In the genomic region with DNA sequence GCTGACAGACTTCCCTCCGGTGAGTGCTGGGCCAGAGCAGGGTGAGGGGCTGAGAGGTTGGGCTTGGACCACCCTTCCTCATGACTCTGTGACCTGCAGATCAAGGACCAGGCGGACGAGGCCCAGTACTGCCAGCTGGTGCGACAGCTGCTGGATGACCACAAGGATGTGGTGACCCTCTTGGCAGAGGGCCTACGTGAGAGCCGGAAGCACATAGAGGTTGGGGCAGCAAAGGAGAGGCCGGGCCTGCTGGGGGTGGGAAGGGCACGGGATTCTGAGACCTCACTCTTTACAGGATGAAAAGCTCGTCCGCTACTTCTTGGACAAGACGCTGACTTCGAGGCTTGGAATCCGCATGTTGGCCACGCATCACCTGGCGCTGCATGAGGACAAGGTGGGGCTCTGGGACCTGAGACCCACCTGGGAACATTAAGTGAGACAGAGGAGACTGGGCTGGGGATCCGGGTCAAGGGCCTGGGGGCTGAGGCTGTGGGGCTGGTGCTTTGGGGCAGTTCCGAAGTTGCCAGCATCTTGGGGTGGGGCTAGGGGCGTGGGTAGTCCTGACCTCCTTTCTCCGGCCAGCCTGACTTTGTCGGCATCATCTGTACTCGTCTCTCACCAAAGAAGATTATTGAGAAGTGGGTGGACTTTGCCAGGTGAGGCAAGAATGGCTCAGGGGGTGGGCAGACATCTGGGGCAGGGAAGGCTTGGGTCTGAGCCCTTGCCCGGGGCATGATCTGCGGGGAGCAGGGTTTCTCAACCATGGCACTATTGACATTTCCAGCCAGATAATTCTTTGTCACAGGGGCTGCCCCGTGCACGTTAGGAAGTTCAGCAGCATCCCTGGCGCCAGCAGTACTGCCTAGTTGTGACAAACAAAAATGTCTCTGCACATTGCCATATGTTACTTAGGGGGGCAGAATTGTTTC, we compare ENCODE assay signal across 12 cellular contexts. TPM values are rescaled to one million over a fixed set of nuclear protein-coding genes. Genes with fewer than 3 reads are reported as not detected.
A peak's percentile ranks its signal among the peaks of the same experiment; 100 is the strongest.
DNase-seq lines count a peak whose midpoint lies in the region; ATAC-seq and TF ChIP-seq lines count a peak whose summit lies in the region.
"Had no signal": no experiment of that assay in that cellular context is flagged by ENCODE, and none has a peak within 500 bp of the region (broad histone marks: within the 10 kb centered on the region; RNA-seq: fewer than 3 reads in every experiment).

No MANE protein-coding gene starts in this region.

- no peak for ATAC-seq in PC-3

- no peaks in the 10 kb centered on the region for H3K9me3 Mint-ChIP-seq in T-helper 2 cell treated with Interferon-gamma antibody and Interleukin-4, amounts not matched to agents 5 μg/mL and 100 μg/mL, for 36 hours
- peaks cover 1% of the 10 kb centered on the region for H3K9me3 Mint-ChIP-seq in endodermal cell

- peaks cover 15% of the 10 kb centered on the region for H3K79me2 ChIP-seq in PC-3 (ENCODE audit: low read length)

- H3K27me3 ChIP-seq in PC-3 (ENCODE audit: low read length): no peaks in the 10 kb centered on the region
- H3K27me3 ChIP-seq in endodermal cell (ENCODE audit: control insufficient read depth, insufficient read depth, low read length, poor library complexity, severe bottlenecking): no peaks in the 10 kb centered on the region
- no peaks in the 10 kb centered on the region for H3K27me3 ChIP-seq in neutrophil
- no peaks in the 10 kb centered on the region for H3K27me3 ChIP-seq in ascending aorta
- H3K27me3 ChIP-seq in stomach: no peaks in the 10 kb centered on the region
- H3K27me3 ChIP-seq: MG63 had no signal

- POLR2A ChIA-PET in PC-3 (lab: Charles Lee; ENCODE audit: unreplicated experiment): no interaction called here

- H3F3A ChIP-seq in PC-3 (ENCODE audit: low read length, unreplicated experiment): no peaks in the 10 kb centered on the region

- no peak overlapping the region for H3K27ac ChIP-seq in PC-3 (ENCODE audit: low read length)
- H3K27ac ChIP-seq in endodermal cell (ENCODE audit: low read depth, low read length): no peak overlapping the region
- H3K27ac ChIP-seq in neutrophil: peak overlapping the region; percentile 93
- H3K27ac ChIP-seq in ascending aorta: no peak overlapping the region
- H3K27ac ChIP-seq in stomach: peak overlapping the region in 1 of 5 donors; percentile 1

- CTCF ChIA-PET in PC-3 (lab: Charles Lee): no interaction called here

- H3K4me2 ChIP-seq in PC-3 (ENCODE audit: low read length): no peak overlapping the region

- peaks cover 20% of the 10 kb centered on the region for H3K36me3 Mint-ChIP-seq in T-helper 2 cell treated with Interferon-gamma antibody and Interleukin-4, amounts not matched to agents 5 μg/mL and 100 μg/mL, for 36 hours (ENCODE audit: low read depth)
- peaks cover 32% of the 10 kb centered on the region for H3K36me3 Mint-ChIP-seq in endodermal cell (ENCODE audit: low read depth)

- H3K9me3 ChIP-seq in PC-3 (ENCODE audit: low read length): no peaks in the 10 kb centered on the region
- no peaks in the 10 kb centered on the region for H3K9me3 ChIP-seq in endodermal cell (ENCODE audit: control insufficient read depth, low read length)
- H3K9me3 ChIP-seq in neutrophil: no peaks in the 10 kb centered on the region
- H3K9me3 ChIP-seq in ascending aorta: no peaks in the 10 kb centered on the region
- no peaks in the 10 kb centered on the region for H3K9me3 ChIP-seq in stomach
- H3K9me3 ChIP-seq: MG63 had no signal

- H3K36me3 ChIP-seq in PC-3 (ENCODE audit: low read depth, low read length) (peaks cover 9% of the 10 kb centered on the region; the same call in 1 of the 2 replicates), endodermal cell (ENCODE audit: control insufficient read depth, insufficient read depth, low read length) (peaks cover 33% of the 10 kb centered on the region), neutrophil (peaks cover 37% of the 10 kb centered on the region), ascending aorta (peaks cover 27 to 36% of the 10 kb centered on the region in 2 donors), stomach (peaks cover 35 to 41% (median 38%) of the 10 kb centered on the region in 4 donors)

- no peak for TF ChIP-seq EP300 in stomach (IDR thresholded peaks at IDR 0.05)

- BruUV-seq in PC-3 (replicated peaks; lab: Mats Ljungman, UMichigan): no TSS peak

- no peak overlapping the region for H2AFZ ChIP-seq in PC-3 (ENCODE audit: low read length)

- intact Hi-C loops in PC-3 (cut with micrococcal nuclease): no loop called here
- intact Hi-C loops in ascending aorta (cut with DNase I): no loop called here
- intact Hi-C loops in stomach (cut with DNase I; ENCODE audit: low total_unique reads): no loop called here

- DNase-seq in T-helper 2 cell treated with Interferon-gamma antibody and Interleukin-4, amounts not matched to agents 5 μg/mL and 100 μg/mL, for 36 hours (ENCODE audit: low spot score): no peak
- DNase-seq in T-helper 2 cell: no peak
- DNase-seq in PC-3: peak; percentile 41
- no peak for DNase-seq in endodermal cell
- no peak for DNase-seq in ascending aorta (ENCODE audit: low spot score in 2 of 2)
- DNase-seq in medulla oblongata (ENCODE audit: extremely low spot score): no peak
- DNase-seq in stomach: no peak
- DNase-seq: 8988T, COR-L47, MG63 had no signal

- H3K4me3 ChIP-seq in PC-3 (ENCODE audit: low read length) (no peak overlapping the region), endodermal cell (ENCODE audit: low read length) (no peak overlapping the region), neutrophil (ENCODE audit: low read depth in 1 of 2, low read length in 1 of 2) (no peak overlapping the region), ascending aorta (no peak overlapping the region), stomach (peak overlapping the region in 1 of 4 donors; percentile 3)
- H3K4me3 ChIP-seq: MG63 had no signal

- H3K9me2 ChIP-seq in PC-3 (replicated peaks; ENCODE audit: low read length): no peaks in the 10 kb centered on the region

- H3K4me1 ChIP-seq in PC-3 (ENCODE audit: insufficient read depth, low read length): peaks cover 23% of the 10 kb centered on the region
- H3K4me1 ChIP-seq in endodermal cell (ENCODE audit: control insufficient read depth, insufficient read depth, low read length): no peaks in the 10 kb centered on the region
- peaks cover 42 to 52% of the 10 kb centered on the region in 2 experiments for H3K4me1 ChIP-seq in neutrophil (ENCODE audit: control insufficient read depth in 1 of 2, insufficient read depth in 1 of 2, low read depth in 1 of 2, low read length in 1 of 2)
- peaks cover 9 to 17% of the 10 kb centered on the region in 2 donors for H3K4me1 ChIP-seq in ascending aorta
- peaks cover 41 to 68% (median 55%) of the 10 kb centered on the region in 4 donors for H3K4me1 ChIP-seq in stomach

- H4K20me1 ChIP-seq in PC-3 (ENCODE audit: low read length): no peaks in the 10 kb centered on the region

- H3K9ac ChIP-seq in PC-3 (ENCODE audit: low read length): no peak overlapping the region
- no peak overlapping the region for H3K9ac ChIP-seq in endodermal cell (ENCODE audit: extremely low read depth, low read length, poor library complexity, severe bottlenecking)

- H3K27ac Mint-ChIP-seq in T-helper 2 cell treated with Interferon-gamma antibody and Interleukin-4, amounts not matched to agents 5 μg/mL and 100 μg/mL, for 36 hours: no peak overlapping the region
- no peak overlapping the region for H3K27ac Mint-ChIP-seq in endodermal cell

- TF ChIP-seq CTCF in PC-3 (conservative IDR thresholded peaks at IDR 0.05; ENCODE audit: low read depth, low read length) (no peak), endodermal cell (conservative IDR thresholded peaks at IDR 0.05) (no peak), neutrophil (IDR thresholded peaks at IDR 0.05) (no peak), ascending aorta (IDR thresholded peaks at IDR 0.05) (no peak), stomach (IDR thresholded peaks at IDR 0.05) (no peak)

- no peaks in the 10 kb centered on the region for H3K27me3 Mint-ChIP-seq in T-helper 2 cell treated with Interferon-gamma antibody and Interleukin-4, amounts not matched to agents 5 μg/mL and 100 μg/mL, for 36 hours (ENCODE audit: low read depth)
- H3K27me3 Mint-ChIP-seq in endodermal cell (ENCODE audit: insufficient read depth): no peaks in the 10 kb centered on the region

- H3K4me3 Mint-ChIP-seq in T-helper 2 cell treated with Interferon-gamma antibody and Interleukin-4, amounts not matched to agents 5 μg/mL and 100 μg/mL, for 36 hours: peak overlapping the region; percentile 84
- H3K4me3 Mint-ChIP-seq in endodermal cell: peak overlapping the region; percentile 57

- peaks cover 24% of the 10 kb centered on the region for H3K4me1 Mint-ChIP-seq in T-helper 2 cell treated with Interferon-gamma antibody and Interleukin-4, amounts not matched to agents 5 μg/mL and 100 μg/mL, for 36 hours (ENCODE audit: low read depth)
- no peaks in the 10 kb centered on the region for H3K4me1 Mint-ChIP-seq in endodermal cell

- 94 to 97% methylated on average over 20 to 26 of the region's 26 CpGs for WGBS in endodermal cell (ENCODE audit: insufficient coverage in 1 of 2, insufficient read length in 1 of 2), 2 experiments
- 82 to 89% (median 85%) methylated on average over 23 to 26 of the region's 26 CpGs for WGBS in stomach, 5 donors

- TF ChIP-seq POLR2A in stomach (IDR thresholded peaks at IDR 0.05): no peak

RNA-seq across cellular contexts. Expression of gene BCKDK, which starts 2.2 kb away (rescaled TPM):
- total RNA-seq in PC-3 (2014; rRNA removed) (47.7 and 69.1 TPM in 2 replicates), endodermal cell (10 to 100 TPM; 47.0 to 57.7 TPM), ascending aorta (85.8 TPM), stomach (100 to 1,000 TPM in 1 of 5 donors, 10 to 100 TPM in 4; 11.0 to 197 (median 58.3) TPM)
- polyA plus RNA-seq in endodermal cell (2013, experiment 1 of 2): 44.3 TPM
- 42.0 TPM for polyA plus RNA-seq in endodermal cell (2013, experiment 2 of 2)
- 10 to 100 TPM; 27.4 to 40.9 (median 34.0) TPM for polyA plus RNA-seq in stomach

RNA-seq across cellular contexts. Expression of gene KAT8, which starts 7.1 kb away (rescaled TPM):
- total RNA-seq in PC-3 (2014; rRNA removed): 25.3 and 35.1 TPM in 2 replicates
- total RNA-seq in endodermal cell: 10 to 100 TPM; 51.0 to 55.8 TPM
- 71.1 TPM for polyA plus RNA-seq in endodermal cell (2013, experiment 1 of 2)
- polyA plus RNA-seq in endodermal cell (2013, experiment 2 of 2): 61.7 TPM
- total RNA-seq in ascending aorta: 113 TPM
- total RNA-seq in stomach: 100 to 1,000 TPM in 1 of 5 donors, 10 to 100 TPM in 4; 38.8 to 114 (median 64.9) TPM
- polyA plus RNA-seq in stomach: 10 to 100 TPM; 45.0 to 51.4 (median 45.8) TPM

RNA-seq across cellular contexts. Expression of gene VKORC1, which starts 15.8 kb away (rescaled TPM):
- total RNA-seq in PC-3 (2014; rRNA removed) (105 and 127 TPM in 2 replicates), endodermal cell (10 to 100 TPM; 53.7 to 63.0 TPM), ascending aorta (227 TPM), stomach (100 to 1,000 TPM in 1 of 5 donors, 10 to 100 TPM in 4; 20.1 to 191 (median 35.0) TPM)
- polyA plus RNA-seq in endodermal cell (2013, experiment 1 of 2): 93.5 TPM
- polyA plus RNA-seq in endodermal cell (2013, experiment 2 of 2): 86.0 TPM
- 10 to 100 TPM; 53.2 to 90.8 (median 62.9) TPM for polyA plus RNA-seq in stomach

RNA-seq across cellular contexts. Expression of gene PRSS53, which starts 21.6 kb away (rescaled TPM):
- total RNA-seq in PC-3 (2014; rRNA removed): 3.8 and 5.8 TPM in 2 replicates
- total RNA-seq in endodermal cell: 1 to 10 TPM; 1.7 to 2.8 TPM
- polyA plus RNA-seq in endodermal cell (2013, experiment 1 of 2): 4.1 TPM
- polyA plus RNA-seq in endodermal cell (2013, experiment 2 of 2): 3.2 TPM
- total RNA-seq in ascending aorta: 7.5 TPM
- 1 to 10 TPM in 3 of 5 donors, under 1 TPM in 1, not detected in 1; 0.87 to 5.3 (median 1.9) TPM for total RNA-seq in stomach
- 1 to 10 TPM in 2 of 3 donors, under 1 TPM in 1; 0.46 to 1.3 (median 1.1) TPM for polyA plus RNA-seq in stomach

RNA-seq across cellular contexts. Expression of gene PRSS8, which starts 25.2 kb away (rescaled TPM):
- 18.0 and 23.4 TPM in 2 replicates for total RNA-seq in PC-3 (2014; rRNA removed)
- total RNA-seq in endodermal cell: 10 to 100 TPM; 79.7 to 80.1 TPM
- polyA plus RNA-seq in endodermal cell (2013, experiment 1 of 2): 22.8 TPM
- polyA plus RNA-seq in endodermal cell (2013, experiment 2 of 2): 16.6 TPM
- total RNA-seq in ascending aorta: not detected
- total RNA-seq in stomach: 100 to 1,000 TPM in 2 of 5 donors, 10 to 100 TPM in 2, 1 to 10 TPM in 1; 5.8 to 176 (median 70.5) TPM
- 100 to 1,000 TPM in 2 of 3 donors, 10 to 100 TPM in 1; 39.3 to 151 (median 115) TPM for polyA plus RNA-seq in stomach
- total RNA-seq: temporal lobe had no signal
